In genomic region chr16:21950782-21951521, GRCh38 we compare ENCODE assay signal across 1 cellular context.
TF ChIP-seq lines count a peak whose summit lies in the region.

No MANE protein-coding gene starts in this region.

TF ChIP-seq in HepG2, 621 proteins besides CTCF, POLR2A, EP300 and RAD21 (continued from another document):
- TF ChIP-seq CAMTA2 (CRISPR knock-in tag; IDR thresholded peaks at IDR 0.05; ENCODE audit: borderline replicate concordance) (0 out of 2 replicates have a peak, but pooled peaks have one; percentile 40), DMTF1 (CRISPR knock-in tag; IDR thresholded peaks at IDR 0.05) (no peak), LRRFIP1 (CRISPR knock-in tag; conservative IDR thresholded peaks at IDR 0.05) (0 out of 2 replicates have a peak, but pooled peaks have one; percentile 72), POLR2G (IDR thresholded peaks at IDR 0.05; ENCODE audit: low read depth, low read length) (peak; percentile 53; the same call in 1 of the 2 replicates), ZNF646 (CRISPR knock-in tag; IDR thresholded peaks at IDR 0.05) (peak; percentile 78; the same call in 1 of the 2 replicates), ZNF354B (CRISPR knock-in tag; IDR thresholded peaks at IDR 0.05) (0 out of 2 replicates have a peak, but pooled peaks have one; percentile 71), CC2D1A (CRISPR knock-in tag; IDR thresholded peaks at IDR 0.05) (0 out of 2 replicates have a peak, but pooled peaks have one; percentile 31), ELF3 (CRISPR knock-in tag; IDR thresholded peaks at IDR 0.05) (0 out of 2 replicates have a peak, but pooled peaks have one; percentile 14), CREM (IDR thresholded peaks at IDR 0.05) (0 out of 2 replicates have a peak, but pooled peaks have one; percentile 25), CREM (CRISPR knock-in tag; IDR thresholded peaks at IDR 0.05) (no peak), ZNF17 (CRISPR knock-in tag; IDR thresholded peaks at IDR 0.05) (no peak), FOXA3 (CRISPR knock-in tag; IDR thresholded peaks at IDR 0.05) (0 out of 2 replicates have a peak, but pooled peaks have one; percentile 12), CEBPG (CRISPR knock-in tag; IDR thresholded peaks at IDR 0.05) (peak; percentile 23; the same call in 1 of the 2 replicates), YEATS4 (CRISPR knock-in tag; IDR thresholded peaks at IDR 0.05; ENCODE audit: borderline replicate concordance) (no peak), BRD4 (CRISPR knock-in tag; IDR thresholded peaks at IDR 0.05) (0 out of 2 replicates have a peak, but pooled peaks have one; percentile 25), SAP130 (CRISPR knock-in tag; IDR thresholded peaks at IDR 0.05; ENCODE audit: low read depth) (peak; percentile 35; the same call in 1 of the 2 replicates), SOX13 (IDR thresholded peaks at IDR 0.05) (no peak), SOX13 (CRISPR knock-in tag; conservative IDR thresholded peaks at IDR 0.05 in 1 of 2, IDR thresholded peaks at IDR 0.05 in 1 of 2) (0 out of 4 replicates have a peak, but pooled peaks of 1 of the 2 experiments have one; percentile 11), THRA (CRISPR knock-in tag; IDR thresholded peaks at IDR 0.05; ENCODE audit: borderline replicate concordance) (0 out of 2 replicates have a peak, but pooled peaks have one; percentile 49), HMGXB4 (CRISPR knock-in tag; IDR thresholded peaks at IDR 0.05; ENCODE audit: borderline replicate concordance in 1 of 2, low read depth in 1 of 2) (peak; percentile 23 to 62; a peak in 2 of 4 replicates), STAG1 (CRISPR knock-in tag; IDR thresholded peaks at IDR 0.05) (peak; percentile 59), ZNF12 (CRISPR knock-in tag; IDR thresholded peaks at IDR 0.05) (peak; percentile 24; the same call in 1 of the 2 replicates), MAFF (IDR thresholded peaks at IDR 0.05; ENCODE audit: low read depth, low read length) (0 out of 2 replicates have a peak, but pooled peaks have one; percentile 3), ZNF7 (CRISPR knock-in tag; IDR thresholded peaks at IDR 0.05) (peak; percentile 83), IRX3 (CRISPR knock-in tag; IDR thresholded peaks at IDR 0.05; ENCODE audit: borderline replicate concordance, low read depth) (0 out of 2 replicates have a peak, but pooled peaks have one; percentile 61)
